31 cellular contexts compared by ENCODE assay signal in the genomic region with DNA sequence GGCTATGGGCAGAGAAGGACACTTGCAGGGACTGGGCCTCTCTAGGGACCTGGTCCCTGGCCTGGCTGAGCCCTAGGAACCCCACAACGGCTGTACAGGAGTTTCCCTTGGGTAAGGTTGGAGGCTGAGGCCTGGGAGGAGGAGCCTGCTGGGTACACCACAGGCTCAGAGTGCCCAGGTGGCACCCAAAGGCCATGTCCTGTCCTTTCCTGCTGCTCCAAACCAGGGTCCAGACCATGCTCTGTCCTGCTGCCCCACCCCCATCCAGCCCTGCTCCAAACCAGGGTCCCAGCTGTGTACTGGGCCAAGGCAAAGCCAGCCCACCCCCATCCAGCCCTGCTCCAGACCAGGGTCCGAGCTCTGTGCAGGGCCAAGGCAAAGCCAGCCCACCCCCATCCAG. TPM values are rescaled to one million over a fixed set of nuclear protein-coding genes. Genes with fewer than 3 reads are reported as not detected.
"Had no signal": no experiment of that assay in that cellular context is flagged by ENCODE, and none has a peak within 500 bp of the region (broad histone marks: within the 10 kb centered on the region; RNA-seq: fewer than 3 reads in every experiment).

No MANE protein-coding gene starts in this region.

- H3K27me3 ChIP-seq: esophagus squamous epithelium, neural progenitor cell, ovary, right lobe of liver, testis, tibial artery, upper lobe of left lung, uterus had no signal

- DNase-seq: dermis blood vessel endothelial cell; effector memory CD4-positive, alpha-beta T cell; esophagus squamous epithelium; foreskin melanocyte; glutamatergic neuron; hypothalamus; immature natural killer cell; islet precursor cell; mesenchymal stem cell; midbrain; naive thymus-derived CD4-positive, alpha-beta T cell; nucleus accumbens; ovary; posterior cingulate gyrus; retina; right lobe of liver; small intestine; stimulated activated CD4-positive, alpha-beta T cell treated with anti-CD3 and anti-CD28 coated beads, Interleukin-12 subunit alpha, Interleukin-12 subunit beta, amount 100 ng/mL, for 4 hours; stimulated activated CD4-positive, alpha-beta T cell treated with anti-CD3 and anti-CD28 coated beads, Interleukin-2, amount 100 ng/mL, for 24 hours; stimulated activated CD4-positive, alpha-beta T cell treated with anti-CD3 and anti-CD28 coated beads, Interleukin-4, amount 100 ng/mL, for 24 hours; stimulated activated naive CD8-positive, alpha-beta T cell treated with anti-CD3 and anti-CD28 coated beads, Interleukin-15, Interleukin-2, amounts not matched to agents 100 U/mL and 50 U/mL, for 24 hours; substantia nigra; testis; uterus had no signal

- FAIRE-seq: endothelial cell of umbilical vein, small intestine had no signal

- ATAC-seq: naive thymus-derived CD4-positive, alpha-beta T cell; stimulated activated memory B cell treated with anti-CD40 and anti-IgM and Interleukin-4, amounts not matched to agents 10 μg/mL and 1 μg/mL and 100 μg/mL, for 72 hours; stimulated activated naive CD8-positive, alpha-beta T cell treated with anti-CD3 and anti-CD28 coated beads, Interleukin-15, Interleukin-2, amounts not matched to agents 100 U/mL and 50 U/mL, for 24 hours had no signal

- H3K4me3 ChIP-seq: coronary artery, esophagus squamous epithelium, neural progenitor cell, ovary, right lobe of liver, testis, tibial artery, upper lobe of left lung, uterus had no signal

- H3K27ac ChIP-seq: coronary artery, esophagus squamous epithelium, neural progenitor cell, ovary, right lobe of liver, testis, tibial artery, upper lobe of left lung, uterus had no signal

- H3K36me3 ChIP-seq: esophagus squamous epithelium, neural progenitor cell, ovary, right lobe of liver, tibial artery, upper lobe of left lung, uterus had no signal

- H3K4me1 ChIP-seq: esophagus squamous epithelium, neural progenitor cell, right lobe of liver, testis, tibial artery, upper lobe of left lung, uterus had no signal

- H3K9me3 ChIP-seq: esophagus squamous epithelium, ovary, right lobe of liver, testis, tibial artery, upper lobe of left lung, uterus had no signal

- H3K4me2 ChIP-seq: neural progenitor cell had no signal

- H3K9ac ChIP-seq: neural progenitor cell had no signal

RNA-seq across cellular contexts. Expression of a gene that starts 35.3 kb away (rescaled TPM):
- total RNA-seq: naive thymus-derived CD4-positive, alpha-beta T cell; pulmonary artery endothelial cell; right lobe of liver had no signal
- polyA plus RNA-seq: immature natural killer cell had no signal
